Comparison of ENCODE assay signal across 1 cellular context in the genomic region with DNA sequence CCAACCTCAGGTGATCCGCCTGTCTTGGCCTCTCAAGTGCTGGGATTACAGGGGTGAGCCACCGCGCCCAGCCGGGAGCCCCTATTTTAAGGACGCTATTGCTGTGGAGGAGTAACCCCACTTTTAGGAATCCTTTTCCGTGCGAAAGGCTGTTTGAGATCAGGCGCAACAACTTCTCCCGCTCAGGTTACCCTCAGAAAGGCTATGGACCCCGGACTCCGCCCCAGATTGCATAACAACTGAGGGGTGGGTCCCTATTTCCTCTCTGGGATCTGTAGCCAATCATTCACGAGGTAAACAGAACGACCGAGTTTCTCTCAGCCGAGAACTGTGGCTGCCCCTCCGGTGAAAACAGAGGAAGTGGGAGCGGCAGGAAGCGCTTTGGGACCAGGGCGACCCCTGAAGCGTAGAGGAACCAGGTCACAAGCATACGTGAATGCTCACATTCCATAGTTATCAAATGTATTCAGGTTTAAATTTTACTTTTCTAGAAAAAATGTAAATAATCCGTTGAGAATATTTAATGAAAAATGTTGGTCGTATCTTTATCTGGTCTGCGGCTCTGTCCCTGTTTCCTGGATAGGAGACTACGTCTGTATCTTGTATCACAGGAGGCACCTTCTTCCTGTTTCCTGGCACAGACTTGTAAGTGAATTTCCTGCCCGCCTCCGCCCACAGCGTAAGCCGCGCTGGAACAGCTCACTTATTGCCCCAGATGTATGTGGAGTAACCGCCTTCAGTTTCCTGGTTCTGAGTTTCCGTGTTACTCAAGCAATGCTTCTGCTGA.
TF ChIP-seq lines count a peak whose summit lies in the region.

No MANE protein-coding gene starts in this region.

TF ChIP-seq in K562, 482 proteins besides CTCF, POLR2A, EP300 and RAD21 (continued from another document and continues in another):
- TF ChIP-seq, protein P1, sequence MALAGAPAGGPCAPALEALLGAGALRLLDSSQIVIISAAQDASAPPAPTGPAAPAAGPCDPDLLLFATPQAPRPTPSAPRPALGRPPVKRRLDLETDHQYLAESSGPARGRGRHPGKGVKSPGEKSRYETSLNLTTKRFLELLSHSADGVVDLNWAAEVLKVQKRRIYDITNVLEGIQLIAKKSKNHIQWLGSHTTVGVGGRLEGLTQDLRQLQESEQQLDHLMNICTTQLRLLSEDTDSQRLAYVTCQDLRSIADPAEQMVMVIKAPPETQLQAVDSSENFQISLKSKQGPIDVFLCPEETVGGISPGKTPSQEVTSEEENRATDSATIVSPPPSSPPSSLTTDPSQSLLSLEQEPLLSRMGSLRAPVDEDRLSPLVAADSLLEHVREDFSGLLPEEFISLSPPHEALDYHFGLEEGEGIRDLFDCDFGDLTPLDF (CRISPR knock-in tag; IDR thresholded peaks at IDR 0.05) = peak; percentile 73
- TF ChIP-seq SAFB (IDR thresholded peaks at IDR 0.05; ENCODE audit: borderline replicate concordance, low read depth, low read length) = no peak
- TF ChIP-seq ZNF764 (CRISPR knock-in tag; IDR thresholded peaks at IDR 0.05; ENCODE audit: low read depth) = no peak
- no peak for TF ChIP-seq KLF16 (IDR thresholded peaks at IDR 0.05)
- no peak for TF ChIP-seq SAP30 (IDR thresholded peaks at IDR 0.05; ENCODE audit: borderline replicate concordance, insufficient read depth, low read depth, low read length, poor library complexity, severe bottlenecking)
- TF ChIP-seq, protein P2, sequence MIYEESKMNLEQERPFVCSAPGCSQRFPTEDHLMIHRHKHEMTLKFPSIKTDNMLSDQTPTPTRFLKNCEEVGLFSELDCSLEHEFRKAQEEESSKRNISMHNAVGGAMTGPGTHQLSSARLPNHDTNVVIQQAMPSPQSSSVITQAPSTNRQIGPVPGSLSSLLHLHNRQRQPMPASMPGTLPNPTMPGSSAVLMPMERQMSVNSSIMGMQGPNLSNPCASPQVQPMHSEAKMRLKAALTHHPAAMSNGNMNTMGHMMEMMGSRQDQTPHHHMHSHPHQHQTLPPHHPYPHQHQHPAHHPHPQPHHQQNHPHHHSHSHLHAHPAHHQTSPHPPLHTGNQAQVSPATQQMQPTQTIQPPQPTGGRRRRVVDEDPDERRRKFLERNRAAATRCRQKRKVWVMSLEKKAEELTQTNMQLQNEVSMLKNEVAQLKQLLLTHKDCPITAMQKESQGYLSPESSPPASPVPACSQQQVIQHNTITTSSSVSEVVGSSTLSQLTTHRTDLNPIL (CRISPR knock-in tag; IDR thresholded peaks at IDR 0.05) = no peak
- TF ChIP-seq, protein P3, sequence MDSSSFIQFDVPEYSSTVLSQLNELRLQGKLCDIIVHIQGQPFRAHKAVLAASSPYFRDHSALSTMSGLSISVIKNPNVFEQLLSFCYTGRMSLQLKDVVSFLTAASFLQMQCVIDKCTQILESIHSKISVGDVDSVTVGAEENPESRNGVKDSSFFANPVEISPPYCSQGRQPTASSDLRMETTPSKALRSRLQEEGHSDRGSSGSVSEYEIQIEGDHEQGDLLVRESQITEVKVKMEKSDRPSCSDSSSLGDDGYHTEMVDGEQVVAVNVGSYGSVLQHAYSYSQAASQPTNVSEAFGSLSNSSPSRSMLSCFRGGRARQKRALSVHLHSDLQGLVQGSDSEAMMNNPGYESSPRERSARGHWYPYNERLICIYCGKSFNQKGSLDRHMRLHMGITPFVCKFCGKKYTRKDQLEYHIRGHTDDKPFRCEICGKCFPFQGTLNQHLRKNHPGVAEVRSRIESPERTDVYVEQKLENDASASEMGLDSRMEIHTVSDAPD (CRISPR knock-in tag; IDR thresholded peaks at IDR 0.05) = no peak
- no peak for TF ChIP-seq WHSC1 (IDR thresholded peaks at IDR 0.05; ENCODE audit: low read length)
- TF ChIP-seq SUPT5H (IDR thresholded peaks at IDR 0.05) = peak; percentile 90
- TF ChIP-seq, protein P4, sequence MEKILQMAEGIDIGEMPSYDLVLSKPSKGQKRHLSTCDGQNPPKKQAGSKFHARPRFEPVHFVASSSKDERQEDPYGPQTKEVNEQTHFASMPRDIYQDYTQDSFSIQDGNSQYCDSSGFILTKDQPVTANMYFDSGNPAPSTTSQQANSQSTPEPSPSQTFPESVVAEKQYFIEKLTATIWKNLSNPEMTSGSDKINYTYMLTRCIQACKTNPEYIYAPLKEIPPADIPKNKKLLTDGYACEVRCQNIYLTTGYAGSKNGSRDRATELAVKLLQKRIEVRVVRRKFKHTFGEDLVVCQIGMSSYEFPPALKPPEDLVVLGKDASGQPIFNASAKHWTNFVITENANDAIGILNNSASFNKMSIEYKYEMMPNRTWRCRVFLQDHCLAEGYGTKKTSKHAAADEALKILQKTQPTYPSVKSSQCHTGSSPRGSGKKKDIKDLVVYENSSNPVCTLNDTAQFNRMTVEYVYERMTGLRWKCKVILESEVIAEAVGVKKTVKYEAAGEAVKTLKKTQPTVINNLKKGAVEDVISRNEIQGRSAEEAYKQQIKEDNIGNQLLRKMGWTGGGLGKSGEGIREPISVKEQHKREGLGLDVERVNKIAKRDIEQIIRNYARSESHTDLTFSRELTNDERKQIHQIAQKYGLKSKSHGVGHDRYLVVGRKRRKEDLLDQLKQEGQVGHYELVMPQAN (IDR thresholded peaks at IDR 0.05; ENCODE audit: borderline replicate concordance) = no peak
- TF ChIP-seq NEUROD1 (IDR thresholded peaks at IDR 0.05; ENCODE audit: borderline replicate concordance, low read depth, low read length, partially characterized antibody) = no peak
- no peak for TF ChIP-seq MIER1 (IDR thresholded peaks at IDR 0.05; ENCODE audit: low read depth)
- no peak for TF ChIP-seq KAT7 (CRISPR knock-in tag; IDR thresholded peaks at IDR 0.05; ENCODE audit: borderline replicate concordance)
- no peak for TF ChIP-seq ELF2 (CRISPR knock-in tag; IDR thresholded peaks at IDR 0.05)
- TF ChIP-seq RBFOX2 (IDR thresholded peaks at IDR 0.05; ENCODE audit: low read depth, low read length) = peak; percentile 84
- no peak for TF ChIP-seq ZNF224 (CRISPR knock-in tag; IDR thresholded peaks at IDR 0.05)
- TF ChIP-seq, protein P5, sequence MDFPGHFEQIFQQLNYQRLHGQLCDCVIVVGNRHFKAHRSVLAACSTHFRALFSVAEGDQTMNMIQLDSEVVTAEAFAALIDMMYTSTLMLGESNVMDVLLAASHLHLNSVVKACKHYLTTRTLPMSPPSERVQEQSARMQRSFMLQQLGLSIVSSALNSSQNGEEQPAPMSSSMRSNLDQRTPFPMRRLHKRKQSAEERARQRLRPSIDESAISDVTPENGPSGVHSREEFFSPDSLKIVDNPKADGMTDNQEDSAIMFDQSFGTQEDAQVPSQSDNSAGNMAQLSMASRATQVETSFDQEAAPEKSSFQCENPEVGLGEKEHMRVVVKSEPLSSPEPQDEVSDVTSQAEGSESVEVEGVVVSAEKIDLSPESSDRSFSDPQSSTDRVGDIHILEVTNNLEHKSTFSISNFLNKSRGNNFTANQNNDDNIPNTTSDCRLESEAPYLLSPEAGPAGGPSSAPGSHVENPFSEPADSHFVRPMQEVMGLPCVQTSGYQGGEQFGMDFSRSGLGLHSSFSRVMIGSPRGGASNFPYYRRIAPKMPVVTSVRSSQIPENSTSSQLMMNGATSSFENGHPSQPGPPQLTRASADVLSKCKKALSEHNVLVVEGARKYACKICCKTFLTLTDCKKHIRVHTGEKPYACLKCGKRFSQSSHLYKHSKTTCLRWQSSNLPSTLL (IDR thresholded peaks at IDR 0.05) = no peak
- TF ChIP-seq, protein P6, sequence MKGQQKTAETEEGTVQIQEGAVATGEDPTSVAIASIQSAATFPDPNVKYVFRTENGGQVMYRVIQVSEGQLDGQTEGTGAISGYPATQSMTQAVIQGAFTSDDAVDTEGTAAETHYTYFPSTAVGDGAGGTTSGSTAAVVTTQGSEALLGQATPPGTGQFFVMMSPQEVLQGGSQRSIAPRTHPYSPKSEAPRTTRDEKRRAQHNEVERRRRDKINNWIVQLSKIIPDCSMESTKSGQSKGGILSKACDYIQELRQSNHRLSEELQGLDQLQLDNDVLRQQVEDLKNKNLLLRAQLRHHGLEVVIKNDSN (CRISPR knock-in tag; IDR thresholded peaks at IDR 0.05) = no peak; the same call in 1 of the 2 replicates
- TF ChIP-seq, protein P7, sequence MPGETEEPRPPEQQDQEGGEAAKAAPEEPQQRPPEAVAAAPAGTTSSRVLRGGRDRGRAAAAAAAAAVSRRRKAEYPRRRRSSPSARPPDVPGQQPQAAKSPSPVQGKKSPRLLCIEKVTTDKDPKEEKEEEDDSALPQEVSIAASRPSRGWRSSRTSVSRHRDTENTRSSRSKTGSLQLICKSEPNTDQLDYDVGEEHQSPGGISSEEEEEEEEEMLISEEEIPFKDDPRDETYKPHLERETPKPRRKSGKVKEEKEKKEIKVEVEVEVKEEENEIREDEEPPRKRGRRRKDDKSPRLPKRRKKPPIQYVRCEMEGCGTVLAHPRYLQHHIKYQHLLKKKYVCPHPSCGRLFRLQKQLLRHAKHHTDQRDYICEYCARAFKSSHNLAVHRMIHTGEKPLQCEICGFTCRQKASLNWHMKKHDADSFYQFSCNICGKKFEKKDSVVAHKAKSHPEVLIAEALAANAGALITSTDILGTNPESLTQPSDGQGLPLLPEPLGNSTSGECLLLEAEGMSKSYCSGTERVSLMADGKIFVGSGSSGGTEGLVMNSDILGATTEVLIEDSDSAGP (CRISPR knock-in tag; IDR thresholded peaks at IDR 0.05) = no peak
- no peak for TF ChIP-seq CCAR2 (IDR thresholded peaks at IDR 0.05; ENCODE audit: low read depth, low read length)
- no peak for TF ChIP-seq ZNF79 (CRISPR knock-in tag; IDR thresholded peaks at IDR 0.05; ENCODE audit: low read depth)
- TF ChIP-seq GABPA (tag; conservative IDR thresholded peaks at IDR 0.05; ENCODE audit: low read depth) = peak; percentile 89
- peak; percentile 72 for TF ChIP-seq CXXC5 (CRISPR knock-in tag; IDR thresholded peaks at IDR 0.05)
- no peak for TF ChIP-seq ETS2 (tag; IDR thresholded peaks at IDR 0.05; ENCODE audit: borderline replicate concordance, poor library complexity, severe bottlenecking)
- TF ChIP-seq, protein P8, sequence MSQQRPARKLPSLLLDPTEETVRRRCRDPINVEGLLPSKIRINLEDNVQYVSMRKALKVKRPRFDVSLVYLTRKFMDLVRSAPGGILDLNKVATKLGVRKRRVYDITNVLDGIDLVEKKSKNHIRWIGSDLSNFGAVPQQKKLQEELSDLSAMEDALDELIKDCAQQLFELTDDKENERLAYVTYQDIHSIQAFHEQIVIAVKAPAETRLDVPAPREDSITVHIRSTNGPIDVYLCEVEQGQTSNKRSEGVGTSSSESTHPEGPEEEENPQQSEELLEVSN (IDR thresholded peaks at IDR 0.05; ENCODE audit: borderline replicate concordance in 1 of 2, extremely low read depth in 1 of 2, insufficient read depth in 1 of 2, insufficient read length in 1 of 2, low read depth in 1 of 2, low read length in 1 of 2, poor library complexity in 1 of 2, severe bottlenecking in 1 of 2) = no peak
- peak; percentile 83 for TF ChIP-seq PHF8 (IDR thresholded peaks at IDR 0.05; ENCODE audit: borderline replicate concordance, low read length)
- TF ChIP-seq ZFPM2 (CRISPR knock-in tag; IDR thresholded peaks at IDR 0.05) = no peak
- TF ChIP-seq ZNF695 (CRISPR knock-in tag; IDR thresholded peaks at IDR 0.05) = no peak
- TF ChIP-seq, protein P9, sequence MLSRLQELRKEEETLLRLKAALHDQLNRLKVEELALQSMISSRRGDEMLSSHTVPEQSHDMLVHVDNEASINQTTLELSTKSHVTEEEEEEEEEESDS (CRISPR knock-in tag; IDR thresholded peaks at IDR 0.05) = no peak
- no peak for TF ChIP-seq PHF21A (IDR thresholded peaks at IDR 0.05; ENCODE audit: borderline replicate concordance, low read depth)
- TF ChIP-seq HMG20B (CRISPR knock-in tag; IDR thresholded peaks at IDR 0.05) = no peak
- peak; percentile 7 to 57; a peak in 3 of 4 replicates for TF ChIP-seq TRIM24 (IDR thresholded peaks at IDR 0.05)
- TF ChIP-seq, protein P10, sequence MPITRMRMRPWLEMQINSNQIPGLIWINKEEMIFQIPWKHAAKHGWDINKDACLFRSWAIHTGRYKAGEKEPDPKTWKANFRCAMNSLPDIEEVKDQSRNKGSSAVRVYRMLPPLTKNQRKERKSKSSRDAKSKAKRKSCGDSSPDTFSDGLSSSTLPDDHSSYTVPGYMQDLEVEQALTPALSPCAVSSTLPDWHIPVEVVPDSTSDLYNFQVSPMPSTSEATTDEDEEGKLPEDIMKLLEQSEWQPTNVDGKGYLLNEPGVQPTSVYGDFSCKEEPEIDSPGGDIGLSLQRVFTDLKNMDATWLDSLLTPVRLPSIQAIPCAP (CRISPR knock-in tag; IDR thresholded peaks at IDR 0.05; ENCODE audit: borderline replicate concordance) = no peak
- TF ChIP-seq ZNF384 (IDR thresholded peaks at IDR 0.05; ENCODE audit: low read depth, low read length) = no peak; the same call in 1 of the 2 replicates
- TF ChIP-seq, protein P11, sequence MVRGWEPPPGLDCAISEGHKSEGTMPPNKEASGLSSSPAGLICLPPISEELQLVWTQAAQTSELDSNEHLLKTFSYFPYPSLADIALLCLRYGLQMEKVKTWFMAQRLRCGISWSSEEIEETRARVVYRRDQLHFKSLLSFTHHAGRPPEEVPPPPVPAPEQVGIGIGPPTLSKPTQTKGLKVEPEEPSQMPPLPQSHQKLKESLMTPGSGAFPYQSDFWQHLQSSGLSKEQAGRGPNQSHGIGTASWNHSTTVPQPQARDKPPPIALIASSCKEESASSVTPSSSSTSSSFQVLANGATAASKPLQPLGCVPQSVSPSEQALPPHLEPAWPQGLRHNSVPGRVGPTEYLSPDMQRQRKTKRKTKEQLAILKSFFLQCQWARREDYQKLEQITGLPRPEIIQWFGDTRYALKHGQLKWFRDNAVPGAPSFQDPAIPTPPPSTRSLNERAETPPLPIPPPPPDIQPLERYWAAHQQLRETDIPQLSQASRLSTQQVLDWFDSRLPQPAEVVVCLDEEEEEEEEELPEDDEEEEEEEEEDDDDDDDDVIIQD (CRISPR knock-in tag; IDR thresholded peaks at IDR 0.05) = no peak
- TF ChIP-seq, protein P12, sequence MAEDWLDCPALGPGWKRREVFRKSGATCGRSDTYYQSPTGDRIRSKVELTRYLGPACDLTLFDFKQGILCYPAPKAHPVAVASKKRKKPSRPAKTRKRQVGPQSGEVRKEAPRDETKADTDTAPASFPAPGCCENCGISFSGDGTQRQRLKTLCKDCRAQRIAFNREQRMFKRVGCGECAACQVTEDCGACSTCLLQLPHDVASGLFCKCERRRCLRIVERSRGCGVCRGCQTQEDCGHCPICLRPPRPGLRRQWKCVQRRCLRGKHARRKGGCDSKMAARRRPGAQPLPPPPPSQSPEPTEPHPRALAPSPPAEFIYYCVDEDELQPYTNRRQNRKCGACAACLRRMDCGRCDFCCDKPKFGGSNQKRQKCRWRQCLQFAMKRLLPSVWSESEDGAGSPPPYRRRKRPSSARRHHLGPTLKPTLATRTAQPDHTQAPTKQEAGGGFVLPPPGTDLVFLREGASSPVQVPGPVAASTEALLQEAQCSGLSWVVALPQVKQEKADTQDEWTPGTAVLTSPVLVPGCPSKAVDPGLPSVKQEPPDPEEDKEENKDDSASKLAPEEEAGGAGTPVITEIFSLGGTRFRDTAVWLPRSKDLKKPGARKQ (CRISPR knock-in tag; IDR thresholded peaks at IDR 0.05) = no peak
- no peak for TF ChIP-seq IRF2 (CRISPR knock-in tag; IDR thresholded peaks at IDR 0.05)
- no peak for TF ChIP-seq MXI1 (IDR thresholded peaks at IDR 0.05; ENCODE audit: low read depth, low read length)
- no peak for TF ChIP-seq RUNX1 (IDR thresholded peaks at IDR 0.05; ENCODE audit: low read depth)
- TF ChIP-seq, protein P13, sequence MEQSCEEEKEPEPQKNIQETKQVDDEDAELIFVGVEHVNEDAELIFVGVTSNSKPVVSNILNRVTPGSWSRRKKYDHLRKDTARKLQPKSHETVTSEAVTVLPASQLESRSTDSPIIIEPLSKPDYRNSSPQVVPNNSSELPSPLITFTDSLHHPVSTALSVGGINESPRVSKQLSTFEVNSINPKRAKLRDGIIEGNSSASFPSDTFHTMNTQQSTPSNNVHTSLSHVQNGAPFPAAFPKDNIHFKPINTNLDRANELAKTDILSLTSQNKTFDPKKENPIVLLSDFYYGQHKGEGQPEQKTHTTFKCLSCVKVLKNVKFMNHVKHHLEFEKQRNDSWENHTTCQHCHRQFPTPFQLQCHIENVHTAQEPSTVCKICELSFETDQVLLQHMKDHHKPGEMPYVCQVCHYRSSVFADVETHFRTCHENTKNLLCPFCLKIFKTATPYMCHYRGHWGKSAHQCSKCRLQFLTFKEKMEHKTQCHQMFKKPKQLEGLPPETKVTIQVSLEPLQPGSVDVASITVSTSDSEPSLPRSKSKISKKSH (CRISPR knock-in tag; IDR thresholded peaks at IDR 0.05) = no peak
- TF ChIP-seq PRMT5 (CRISPR knock-in tag; IDR thresholded peaks at IDR 0.05) = no peak
- TF ChIP-seq DPF2 (IDR thresholded peaks at IDR 0.05) = peak; percentile 84
